ENCODE assay signal across 1 cellular context in the genomic region with DNA sequence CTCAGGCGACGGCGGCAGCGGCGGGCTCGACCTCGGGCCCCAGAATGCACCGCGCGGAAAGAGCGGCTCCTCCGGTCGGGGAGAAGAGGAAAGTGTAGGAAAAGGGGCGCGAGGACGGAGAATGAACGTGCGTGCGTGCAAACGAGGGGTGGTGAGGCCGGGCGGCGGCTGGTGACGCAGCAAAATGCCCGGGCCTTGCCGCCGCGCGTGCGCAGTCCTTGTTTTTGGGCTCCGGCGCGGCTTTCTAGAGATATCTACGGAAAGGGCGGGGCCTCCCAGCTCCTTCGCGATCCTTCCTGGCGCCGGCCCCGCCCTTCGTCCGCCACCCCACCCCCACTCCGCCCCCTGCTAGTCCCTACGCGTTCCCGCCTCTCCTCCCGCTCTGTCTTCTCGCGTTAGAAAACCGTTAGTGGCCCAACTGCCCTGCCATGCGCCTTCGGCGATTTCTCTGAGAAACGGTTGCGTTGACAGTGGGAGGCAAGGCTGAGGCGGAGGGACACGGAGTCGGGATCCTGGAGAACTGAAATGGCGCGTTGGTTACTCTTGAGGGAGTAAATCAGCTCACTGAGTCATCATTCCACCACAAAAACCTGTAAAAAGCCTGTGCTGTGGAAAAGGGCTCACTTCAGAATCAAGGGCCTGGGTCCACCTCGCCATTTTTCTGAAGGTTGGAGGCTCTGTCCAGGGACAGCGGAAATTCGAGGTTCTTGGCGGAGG.
TF ChIP-seq lines count a peak whose summit lies in the region.

A gene with protein sequence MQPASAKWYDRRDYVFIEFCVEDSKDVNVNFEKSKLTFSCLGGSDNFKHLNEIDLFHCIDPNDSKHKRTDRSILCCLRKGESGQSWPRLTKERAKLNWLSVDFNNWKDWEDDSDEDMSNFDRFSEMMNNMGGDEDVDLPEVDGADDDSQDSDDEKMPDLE (minus strand): TSS at position 156 of the 717 bp plus-strand sequence. CDS start 285 bp downstream, outside the sequence.

TF ChIP-seq in HEK293, 187 proteins besides CTCF, POLR2A, EP300 and RAD21 (continued from another document and continues in another):
- TF ChIP-seq ZBTB10 (tag by site-specific recombination; IDR thresholded peaks at IDR 0.05), result peak; percentile 63
- 0 out of 2 replicates have a peak, but pooled peaks have one; percentile 35 for TF ChIP-seq TRIM28 (IDR thresholded peaks at IDR 0.05; ENCODE audit: borderline replicate concordance, low read length)
- peak; percentile 46; the same call in 1 of the 2 replicates for TF ChIP-seq ZNF324 (tag by site-specific recombination; IDR thresholded peaks at IDR 0.05)
- TF ChIP-seq ZNF266 (tag by site-specific recombination; IDR thresholded peaks at IDR 0.05; ENCODE audit: low read depth), result no peak
- TF ChIP-seq ZNF623 (tag by site-specific recombination; IDR thresholded peaks at IDR 0.05), result 0 out of 2 replicates have a peak, but pooled peaks have one; percentile 22
- no peak for TF ChIP-seq ZNF837 (tag by site-specific recombination; IDR thresholded peaks at IDR 0.05)
- TF ChIP-seq ZNF600 (tag by site-specific recombination; IDR thresholded peaks at IDR 0.05), result peak; percentile 56
- TF ChIP-seq ZNF19 (tag by site-specific recombination; IDR thresholded peaks at IDR 0.05; ENCODE audit: low read depth), result no peak
- TF ChIP-seq, protein P1, sequence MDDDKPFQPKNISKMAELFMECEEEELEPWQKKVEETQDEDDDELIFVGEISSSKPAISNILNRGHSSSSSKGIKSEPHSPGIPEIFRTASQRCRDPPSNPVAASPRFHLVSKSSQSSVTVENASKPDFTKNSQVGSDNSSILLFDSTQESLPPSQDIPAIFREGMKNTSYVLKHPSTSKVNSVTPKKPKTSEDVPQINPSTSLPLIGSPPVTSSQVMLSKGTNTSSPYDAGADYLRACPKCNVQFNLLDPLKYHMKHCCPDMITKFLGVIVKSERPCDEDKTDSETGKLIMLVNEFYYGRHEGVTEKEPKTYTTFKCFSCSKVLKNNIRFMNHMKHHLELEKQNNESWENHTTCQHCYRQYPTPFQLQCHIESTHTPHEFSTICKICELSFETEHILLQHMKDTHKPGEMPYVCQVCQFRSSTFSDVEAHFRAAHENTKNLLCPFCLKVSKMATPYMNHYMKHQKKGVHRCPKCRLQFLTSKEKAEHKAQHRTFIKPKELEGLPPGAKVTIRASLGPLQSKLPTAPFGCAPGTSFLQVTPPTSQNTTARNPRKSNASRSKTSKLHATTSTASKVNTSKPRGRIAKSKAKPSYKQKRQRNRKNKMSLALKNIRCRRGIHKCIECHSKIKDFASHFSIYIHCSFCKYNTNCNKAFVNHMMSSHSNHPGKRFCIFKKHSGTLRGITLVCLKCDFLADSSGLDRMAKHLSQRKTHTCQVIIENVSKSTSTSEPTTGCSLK (tag by site-specific recombination; IDR thresholded peaks at IDR 0.05), result no peak
- 0 out of 2 replicates have a peak, but pooled peaks have one; percentile 36 for TF ChIP-seq SCRT2 (tag by site-specific recombination; IDR thresholded peaks at IDR 0.05)
- no peak for TF ChIP-seq TCF7L2 (IDR thresholded peaks at IDR 0.05; ENCODE audit: borderline replicate concordance, low read depth, low read length)
- TF ChIP-seq ZNF792 (tag by site-specific recombination; IDR thresholded peaks at IDR 0.05), result no peak; the same call in 1 of the 2 replicates
- TF ChIP-seq, protein P2, sequence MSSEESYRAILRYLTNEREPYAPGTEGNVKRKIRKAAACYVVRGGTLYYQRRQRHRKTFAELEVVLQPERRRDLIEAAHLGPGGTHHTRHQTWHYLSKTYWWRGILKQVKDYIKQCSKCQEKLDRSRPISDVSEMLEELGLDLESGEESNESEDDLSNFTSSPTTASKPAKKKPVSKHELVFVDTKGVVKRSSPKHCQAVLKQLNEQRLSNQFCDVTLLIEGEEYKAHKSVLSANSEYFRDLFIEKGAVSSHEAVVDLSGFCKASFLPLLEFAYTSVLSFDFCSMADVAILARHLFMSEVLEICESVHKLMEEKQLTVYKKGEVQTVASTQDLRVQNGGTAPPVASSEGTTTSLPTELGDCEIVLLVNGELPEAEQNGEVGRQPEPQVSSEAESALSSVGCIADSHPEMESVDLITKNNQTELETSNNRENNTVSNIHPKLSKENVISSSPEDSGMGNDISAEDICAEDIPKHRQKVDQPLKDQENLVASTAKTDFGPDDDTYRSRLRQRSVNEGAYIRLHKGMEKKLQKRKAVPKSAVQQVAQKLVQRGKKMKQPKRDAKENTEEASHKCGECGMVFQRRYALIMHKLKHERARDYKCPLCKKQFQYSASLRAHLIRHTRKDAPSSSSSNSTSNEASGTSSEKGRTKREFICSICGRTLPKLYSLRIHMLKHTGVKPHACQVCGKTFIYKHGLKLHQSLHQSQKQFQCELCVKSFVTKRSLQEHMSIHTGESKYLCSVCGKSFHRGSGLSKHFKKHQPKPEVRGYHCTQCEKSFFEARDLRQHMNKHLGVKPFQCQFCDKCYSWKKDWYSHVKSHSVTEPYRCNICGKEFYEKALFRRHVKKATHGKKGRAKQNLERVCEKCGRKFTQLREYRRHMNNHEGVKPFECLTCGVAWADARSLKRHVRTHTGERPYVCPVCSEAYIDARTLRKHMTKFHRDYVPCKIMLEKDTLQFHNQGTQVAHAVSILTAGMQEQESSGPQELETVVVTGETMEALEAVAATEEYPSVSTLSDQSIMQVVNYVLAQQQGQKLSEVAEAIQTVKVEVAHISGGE (tag by site-specific recombination; conservative IDR thresholded peaks at IDR 0.05; ENCODE audit: low read depth), result peak; percentile 13; the same call in 1 of the 2 replicates
- no peak; the same call in 1 of the 2 replicates for TF ChIP-seq KLF17 (tag by site-specific recombination; IDR thresholded peaks at IDR 0.05)
- TF ChIP-seq ZNF529 (tag by site-specific recombination; IDR thresholded peaks at IDR 0.05; ENCODE audit: insufficient replicate concordance), result no peak
- TF ChIP-seq, protein P3, sequence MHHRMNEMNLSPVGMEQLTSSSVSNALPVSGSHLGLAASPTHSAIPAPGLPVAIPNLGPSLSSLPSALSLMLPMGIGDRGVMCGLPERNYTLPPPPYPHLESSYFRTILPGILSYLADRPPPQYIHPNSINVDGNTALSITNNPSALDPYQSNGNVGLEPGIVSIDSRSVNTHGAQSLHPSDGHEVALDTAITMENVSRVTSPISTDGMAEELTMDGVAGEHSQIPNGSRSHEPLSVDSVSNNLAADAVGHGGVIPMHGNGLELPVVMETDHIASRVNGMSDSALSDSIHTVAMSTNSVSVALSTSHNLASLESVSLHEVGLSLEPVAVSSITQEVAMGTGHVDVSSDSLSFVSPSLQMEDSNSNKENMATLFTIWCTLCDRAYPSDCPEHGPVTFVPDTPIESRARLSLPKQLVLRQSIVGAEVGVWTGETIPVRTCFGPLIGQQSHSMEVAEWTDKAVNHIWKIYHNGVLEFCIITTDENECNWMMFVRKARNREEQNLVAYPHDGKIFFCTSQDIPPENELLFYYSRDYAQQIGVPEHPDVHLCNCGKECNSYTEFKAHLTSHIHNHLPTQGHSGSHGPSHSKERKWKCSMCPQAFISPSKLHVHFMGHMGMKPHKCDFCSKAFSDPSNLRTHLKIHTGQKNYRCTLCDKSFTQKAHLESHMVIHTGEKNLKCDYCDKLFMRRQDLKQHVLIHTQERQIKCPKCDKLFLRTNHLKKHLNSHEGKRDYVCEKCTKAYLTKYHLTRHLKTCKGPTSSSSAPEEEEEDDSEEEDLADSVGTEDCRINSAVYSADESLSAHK (tag by site-specific recombination; IDR thresholded peaks at IDR 0.05), result peak; percentile 18; the same call in 1 of the 2 replicates
- no peak; the same call in 1 of the 2 replicates for TF ChIP-seq ZNF518A (tag by site-specific recombination; conservative IDR thresholded peaks at IDR 0.05; ENCODE audit: low read depth)
- peak; percentile 84 for TF ChIP-seq ZFHX2 (tag by site-specific recombination; conservative IDR thresholded peaks at IDR 0.05)
- no peak; the same call in 1 of the 2 replicates for TF ChIP-seq ZNF121 (tag by site-specific recombination; IDR thresholded peaks at IDR 0.05)
- TF ChIP-seq AEBP2 (tag by site-specific recombination; IDR thresholded peaks at IDR 0.05; ENCODE audit: borderline replicate concordance), result no peak
- TF ChIP-seq, protein P4, sequence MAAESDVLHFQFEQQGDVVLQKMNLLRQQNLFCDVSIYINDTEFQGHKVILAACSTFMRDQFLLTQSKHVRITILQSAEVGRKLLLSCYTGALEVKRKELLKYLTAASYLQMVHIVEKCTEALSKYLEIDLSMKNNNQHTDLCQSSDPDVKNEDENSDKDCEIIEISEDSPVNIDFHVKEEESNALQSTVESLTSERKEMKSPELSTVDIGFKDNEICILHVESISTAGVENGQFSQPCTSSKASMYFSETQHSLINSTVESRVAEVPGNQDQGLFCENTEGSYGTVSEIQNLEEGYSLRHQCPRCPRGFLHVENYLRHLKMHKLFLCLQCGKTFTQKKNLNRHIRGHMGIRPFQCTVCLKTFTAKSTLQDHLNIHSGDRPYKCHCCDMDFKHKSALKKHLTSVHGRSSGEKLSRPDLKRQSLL (tag by site-specific recombination; IDR thresholded peaks at IDR 0.05), result peak; percentile 93
- TF ChIP-seq, protein P5, sequence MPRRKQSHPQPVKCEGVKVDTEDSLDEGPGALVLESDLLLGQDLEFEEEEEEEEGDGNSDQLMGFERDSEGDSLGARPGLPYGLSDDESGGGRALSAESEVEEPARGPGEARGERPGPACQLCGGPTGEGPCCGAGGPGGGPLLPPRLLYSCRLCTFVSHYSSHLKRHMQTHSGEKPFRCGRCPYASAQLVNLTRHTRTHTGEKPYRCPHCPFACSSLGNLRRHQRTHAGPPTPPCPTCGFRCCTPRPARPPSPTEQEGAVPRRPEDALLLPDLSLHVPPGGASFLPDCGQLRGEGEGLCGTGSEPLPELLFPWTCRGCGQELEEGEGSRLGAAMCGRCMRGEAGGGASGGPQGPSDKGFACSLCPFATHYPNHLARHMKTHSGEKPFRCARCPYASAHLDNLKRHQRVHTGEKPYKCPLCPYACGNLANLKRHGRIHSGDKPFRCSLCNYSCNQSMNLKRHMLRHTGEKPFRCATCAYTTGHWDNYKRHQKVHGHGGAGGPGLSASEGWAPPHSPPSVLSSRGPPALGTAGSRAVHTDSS (tag by site-specific recombination; IDR thresholded peaks at IDR 0.05), result no peak
- no peak for TF ChIP-seq HOXC10 (CRISPR knock-in tag; IDR thresholded peaks at IDR 0.05)
- TF ChIP-seq ZBTB7A (tag by site-specific recombination; IDR thresholded peaks at IDR 0.05; ENCODE audit: low read depth), result no peak
- no peak for TF ChIP-seq ZNF133 (tag by site-specific recombination; IDR thresholded peaks at IDR 0.05)
